20 cellular contexts compared by ENCODE assay signal in genomic region chr6:12278915-12279314, GRCh38. TPM values are rescaled to one million over a fixed set of nuclear protein-coding genes. Genes with fewer than 3 reads are reported as not detected.
A peak's percentile ranks its signal among the peaks of the same experiment; 100 is the strongest.
DNase-seq lines count a peak whose midpoint lies in the region; ATAC-seq, FAIRE-seq and TF ChIP-seq lines count a peak whose summit lies in the region.
"Had no signal": no experiment of that assay in that cellular context is flagged by ENCODE, and none has a peak within 500 bp of the region (broad histone marks: within the 10 kb centered on the region; RNA-seq: fewer than 3 reads in every experiment).

No MANE protein-coding gene starts in this region.

- CTCF ChIA-PET in A549 (lab: Yijun Ruan, JAX), result interaction anchor here (0.9 to 2.0 kb wide), 4 partner anchors 8 to 694 kb away, joined by 3 to 5 read pairs (median 4); partner anchors contain the start of gene EDN1

- H3K23ac ChIP-seq in mesenchymal stem cell (ENCODE audit: low read length in 2 of 2), result no peak overlapping the region

- TF ChIP-seq POLR2A in A549 (IDR thresholded peaks at IDR 0.05; ENCODE audit: low read length) (no peak), H54 (IDR thresholded peaks at IDR 0.05; ENCODE audit: low read depth, low read length) (no peak)

- no peaks in the 10 kb centered on the region for H3K79me1 ChIP-seq in mesenchymal stem cell (replicated peaks; ENCODE audit: low read length, poor library complexity, severe bottlenecking)

- H3K4me1 ChIP-seq in A549 (peaks cover 45% of the 10 kb centered on the region), RWPE2 (ENCODE audit: insufficient read depth, poor library complexity, severe bottlenecking) (peaks cover 21% of the 10 kb centered on the region), mesenchymal stem cell (ENCODE audit: control insufficient read depth, insufficient read depth, low read depth, low read length) (no peaks in the 10 kb centered on the region)

- no peak overlapping the region for H2BK5ac ChIP-seq in mesenchymal stem cell (ENCODE audit: low read depth, low read length, poor library complexity, severe bottlenecking)

- no peak for TF ChIP-seq EP300 in A549 (IDR thresholded peaks at IDR 0.05)

- no peaks in the 10 kb centered on the region for H3K9me3 Mint-ChIP-seq in activated T-cell treated with anti-CD3 and anti-CD28 coated beads, Interleukin-2, amount 50 U/mL, for 72 hours

- POLR2A ChIA-PET in A549 (lab: Yijun Ruan, JAX), result interaction anchor here (2.6 kb wide), 1 partner anchor 12 kb away, joined by 8 read pairs; the partner anchor contains the start of gene EDN1

- no peak overlapping the region for H3K14ac ChIP-seq in mesenchymal stem cell (ENCODE audit: low read length in 2 of 2)

- no peak overlapping the region for H2BK120ac ChIP-seq in mesenchymal stem cell (ENCODE audit: low read depth, low read length)

- H3K9me3 ChIP-seq in A549, result no peaks in the 10 kb centered on the region
- H3K9me3 ChIP-seq in RWPE2 (ENCODE audit: severe bottlenecking), result no peaks in the 10 kb centered on the region
- no peaks in the 10 kb centered on the region for H3K9me3 ChIP-seq in mesenchymal stem cell (ENCODE audit: control insufficient read depth, low read length)

- no peak overlapping the region for H2BK12ac ChIP-seq in mesenchymal stem cell (ENCODE audit: low read length in 2 of 2)

- H3K36me3 ChIP-seq in RWPE2 (ENCODE audit: low read depth) (no peaks in the 10 kb centered on the region), mesenchymal stem cell (ENCODE audit: control insufficient read depth in 1 of 2, insufficient read depth in 2 of 2, low read depth in 1 of 2, low read length in 2 of 2) (no peaks in the 10 kb centered on the region)

- no peak overlapping the region for H4K91ac ChIP-seq in mesenchymal stem cell (ENCODE audit: low read length)

- H3K4me3 ChIP-seq in A549, result no peak overlapping the region
- no peak overlapping the region for H3K4me3 ChIP-seq in RWPE2 (ENCODE audit: severe bottlenecking)
- H3K4me3 ChIP-seq in mesenchymal stem cell (ENCODE audit: insufficient read depth in 1 of 2, low read depth in 1 of 2, low read length in 2 of 2), result peak overlapping the region in 1 of 2 experiments; percentile 43

- TF ChIP-seq CTCF in A549 (IDR thresholded peaks at IDR 0.05) (no peak), RWPE2 (IDR thresholded peaks at IDR 0.05; ENCODE audit: poor library complexity, severe bottlenecking) (no peak), GM10266 (IDR thresholded peaks at IDR 0.05; ENCODE audit: control insufficient read depth, insufficient read depth, low read depth, missing control alignments) (no peak)

- H3K27ac ChIP-seq in A549 (peak overlapping the region; percentile 56 to 62), RWPE2 (ENCODE audit: poor library complexity, severe bottlenecking) (peak overlapping the region; percentile 37), mesenchymal stem cell (ENCODE audit: low read length, poor library complexity, severe bottlenecking) (no peak overlapping the region)

- H2BK15ac ChIP-seq in mesenchymal stem cell (ENCODE audit: low read depth, poor library complexity, severe bottlenecking), result no peak overlapping the region

- H3K27me3 ChIP-seq in RWPE2 (ENCODE audit: insufficient read depth, poor library complexity, severe bottlenecking) (no peaks in the 10 kb centered on the region), mesenchymal stem cell (ENCODE audit: control insufficient read depth in 1 of 2, insufficient read depth in 1 of 2, low read length in 2 of 2) (no peaks in the 10 kb centered on the region)

- peak overlapping the region; percentile 48 for H3K9ac ChIP-seq in mesenchymal stem cell (ENCODE audit: low read length)

- no peak for TF ChIP-seq RAD21 in A549 (conservative IDR thresholded peaks at IDR 0.05 in 1 of 2, IDR thresholded peaks at IDR 0.05 in 1 of 2)

- peaks cover 17% of the 10 kb centered on the region for H3K27me3 Mint-ChIP-seq in activated T-cell treated with anti-CD3 and anti-CD28 coated beads, Interleukin-2, amount 50 U/mL, for 72 hours (ENCODE audit: low read depth)

- no peak for FAIRE-seq in A549 (lab: Jason Lieb, UNC)
- FAIRE-seq in H54 (lab: Jason Lieb, UNC), result peak; percentile 15
- FAIRE-seq: GM19239 had no signal

- no peak overlapping the region for H3K18ac ChIP-seq in mesenchymal stem cell (ENCODE audit: low read depth in 1 of 2, low read length in 2 of 2)

- H3K4me3 Mint-ChIP-seq in activated T-cell treated with anti-CD3 and anti-CD28 coated beads, Interleukin-2, amount 50 U/mL, for 72 hours, result no peak overlapping the region

- no peak overlapping the region for H3K4ac ChIP-seq in mesenchymal stem cell (ENCODE audit: low read depth in 1 of 2, low read length in 2 of 2)

- no peak overlapping the region for H4K8ac ChIP-seq in mesenchymal stem cell (ENCODE audit: low read length)

- H3K4me2 ChIP-seq in A549, result peak overlapping the region; percentile 72
- H3K4me2 ChIP-seq in mesenchymal stem cell (ENCODE audit: low read length, poor library complexity, severe bottlenecking), result no peak overlapping the region

- H3K27ac Mint-ChIP-seq in activated T-cell treated with anti-CD3 and anti-CD28 coated beads, Interleukin-2, amount 50 U/mL, for 72 hours, result no peak overlapping the region

- no peak overlapping the region for H2AK5ac ChIP-seq in mesenchymal stem cell (ENCODE audit: low read length, severe bottlenecking)

- no peak overlapping the region for H2AFZ ChIP-seq in mesenchymal stem cell (ENCODE audit: low read depth, low read length)

- DNase-seq in A549 (ENCODE audit: low read depth in 1 of 2, low spot score in 1 of 2) (no peak), H54 (ENCODE audit: insufficient read length, low spot score) (no peak), RWPE2 (ENCODE audit: low spot score) (no peak), mesenchymal stem cell (no peak), GM10266 (ENCODE audit: extremely low spot score) (no peak), SK-N-DZ (ENCODE audit: low spot score) (no peak)
- DNase-seq in activated T-cell treated with anti-CD3 and anti-CD28 coated beads, Interleukin-2, amount 50 U/mL, for 72 hours, result no peak
- DNase-seq: ACHN, C1 segment of cervical spinal cord, DMS79 treated with DMSO at 0.1 percent for 48 hours, GOT3, NCI-H1092 treated with DMSO at 0.1 percent for 48 hours, NCI-H146, NCI-H2029 treated with DMSO at 0.1 percent for 48 hours, NCI-H2171, NCI-H526 had no signal

- ATAC-seq in A549 (no peak), RWPE2 (ENCODE audit: low read depth) (no peak), GM21447 (IDR thresholded peaks at IDR 0.05; ENCODE audit: unreplicated experiment) (no peak)
- no peak for ATAC-seq in activated T-cell treated with anti-CD3 and anti-CD28 coated beads, Interleukin-2, amount 50 U/mL, for 72 hours (replicated peaks in 1 of 2)
- ATAC-seq: Right ventricle myocardium inferior had no signal

- H3K36me3 Mint-ChIP-seq in activated T-cell treated with anti-CD3 and anti-CD28 coated beads, Interleukin-2, amount 50 U/mL, for 72 hours (ENCODE audit: insufficient read depth in 2 of 2), result no peaks in the 10 kb centered on the region

- H3K4me1 Mint-ChIP-seq in activated T-cell treated with anti-CD3 and anti-CD28 coated beads, Interleukin-2, amount 50 U/mL, for 72 hours (ENCODE audit: low read depth), result no peaks in the 10 kb centered on the region

TF ChIP-seq in A549, 52 proteins besides CTCF, POLR2A, EP300 and RAD21:
- no peak for TF ChIP-seq KDM1A (IDR thresholded peaks at IDR 0.05; ENCODE audit: low read depth)
- no peak for TF ChIP-seq ZNF302 (CRISPR knock-in tag; IDR thresholded peaks at IDR 0.05)
- TF ChIP-seq KDM5A (IDR thresholded peaks at IDR 0.05), result no peak
- TF ChIP-seq NPAS2 (CRISPR knock-in tag; IDR thresholded peaks at IDR 0.05; ENCODE audit: borderline replicate concordance), result no peak
- TF ChIP-seq RARB (CRISPR knock-in tag; IDR thresholded peaks at IDR 0.05), result no peak
- TF ChIP-seq MAZ (IDR thresholded peaks at IDR 0.05; ENCODE audit: borderline replicate concordance, low read depth, low read length), result no peak
- TF ChIP-seq, protein P1, sequence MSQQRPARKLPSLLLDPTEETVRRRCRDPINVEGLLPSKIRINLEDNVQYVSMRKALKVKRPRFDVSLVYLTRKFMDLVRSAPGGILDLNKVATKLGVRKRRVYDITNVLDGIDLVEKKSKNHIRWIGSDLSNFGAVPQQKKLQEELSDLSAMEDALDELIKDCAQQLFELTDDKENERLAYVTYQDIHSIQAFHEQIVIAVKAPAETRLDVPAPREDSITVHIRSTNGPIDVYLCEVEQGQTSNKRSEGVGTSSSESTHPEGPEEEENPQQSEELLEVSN (IDR thresholded peaks at IDR 0.05; ENCODE audit: borderline replicate concordance, low read depth), result no peak
- no peak for TF ChIP-seq ZFP36 (IDR thresholded peaks at IDR 0.05; ENCODE audit: borderline replicate concordance, partially characterized antibody)
- TF ChIP-seq HOXB13 (CRISPR knock-in tag; IDR thresholded peaks at IDR 0.05; ENCODE audit: low read depth), result no peak
- TF ChIP-seq FOXS1 (CRISPR knock-in tag; IDR thresholded peaks at IDR 0.05), result no peak
- TF ChIP-seq JUNB (IDR thresholded peaks at IDR 0.05), result no peak
- no peak for TF ChIP-seq HDAC2 (IDR thresholded peaks at IDR 0.05)
- TF ChIP-seq CHD4 (IDR thresholded peaks at IDR 0.05; ENCODE audit: borderline replicate concordance), result no peak
- TF ChIP-seq EHF (CRISPR knock-in tag; IDR thresholded peaks at IDR 0.05), result no peak
- TF ChIP-seq HOXB5 (CRISPR knock-in tag; IDR thresholded peaks at IDR 0.05), result no peak
- TF ChIP-seq HOXA7 (CRISPR knock-in tag; IDR thresholded peaks at IDR 0.05), result no peak
TF ChIP-seq in A549: peak in this region for 0.

RNA-seq across cellular contexts. Expression of gene EDN1, which starts 11.2 kb away (rescaled TPM):
- polyA plus RNA-seq in A549 (2011; rRNA removed), result 67.1 and 87.4 TPM in 2 replicates
- 41.2 and 42.5 TPM in 2 replicates for polyA plus RNA-seq in A549 (2012; cell fraction: cytosol; rRNA removed)
- 54.7 and 61.3 TPM in 2 replicates for polyA plus RNA-seq in A549 (2012; cell fraction: nucleus; rRNA removed)
- polyA plus RNA-seq in A549 (2017; fragmentation: RNase III; extraction: RNeasy Plus Mini Kit Qiagen cat#74134 plus additional on column Dnase treatment), result 33.2 to 34.3 TPM (median 33.5 TPM) in 3 replicates
- polyA minus RNA-seq in A549 (2011; rRNA and poly(A)+ RNA removed), result 40.1 and 44.8 TPM in 2 replicates
- 3.7 TPM for polyA plus RNA-seq in mesenchymal stem cell (2013, experiment 1 of 2)
- 3.2 TPM for polyA plus RNA-seq in mesenchymal stem cell (2013, experiment 2 of 2)
- under 1 TPM; 0.12 to 0.28 TPM for total RNA-seq in activated T-cell treated with anti-CD3 and anti-CD28 coated beads, Interleukin-2, amount 50 U/mL, for 72 hours
- not detected in 2 replicates for polyA plus RNA-seq in SK-N-DZ (2014; cell fraction: cytosol; rRNA removed)
- polyA plus RNA-seq in SK-N-DZ (2014; cell fraction: nucleus; rRNA removed), result not detected in 2 replicates
- total RNA-seq: SK-MEL-5 had no signal
